17 cellular contexts compared by ENCODE assay signal in genomic region chr1:54170961-54171460, GRCh38. TPM values are rescaled to one million over a fixed set of nuclear protein-coding genes. Genes with fewer than 3 reads are reported as not detected.
"Had no signal": no experiment of that assay in that cellular context is flagged by ENCODE, and none has a peak within 500 bp of the region (broad histone marks: within the 10 kb centered on the region; RNA-seq: fewer than 3 reads in every experiment).

No MANE protein-coding gene starts in this region.

- H3K79me2 ChIP-seq: parathyroid adenoma had no signal

- H3K9ac ChIP-seq: parathyroid adenoma had no signal

- H2AFZ ChIP-seq: parathyroid adenoma had no signal

- H3K4me3 ChIP-seq: gastrocnemius medialis, sigmoid colon, thoracic aorta, upper lobe of right lung had no signal

- H3K9me3 Mint-ChIP-seq: activated naive CD4-positive, alpha-beta T cell treated with anti-CD3 and anti-CD28 coated beads for 36 hours; activated naive CD8-positive, alpha-beta T cell treated with anti-CD3 and anti-CD28 coated beads, Interleukin-2, amount 50 U/mL, for 24 hours; activated T-helper 2 cell treated with anti-CD3 and anti-CD28 coated beads, Interferon-gamma antibody, Interleukin-2, Interleukin-4, amounts not matched to agents 10 μg/mL and 5 μg/mL and 100 μg/mL, durations not matched to agents 14 hours and 24 hours and 36 hours; memory B cell; stimulated activated memory B cell treated with anti-CD40 and anti-IgM and Interleukin-4, amounts not matched to agents 10 μg/mL and 1 μg/mL and 100 μg/mL, for 72 hours; T-cell had no signal

- H3K27me3 Mint-ChIP-seq: activated naive CD8-positive, alpha-beta T cell treated with anti-CD3 and anti-CD28 coated beads, Interleukin-2, amount 50 U/mL, for 24 hours; memory B cell; stimulated activated memory B cell treated with anti-CD40 and anti-IgM and Interleukin-4, amounts not matched to agents 10 μg/mL and 1 μg/mL and 100 μg/mL, for 72 hours; T-cell had no signal

- DNase-seq: activated naive CD4-positive, alpha-beta T cell treated with anti-CD3 and anti-CD28 coated beads for 36 hours; activated naive CD8-positive, alpha-beta T cell treated with anti-CD3 and anti-CD28 coated beads, Interleukin-2, amount 50 U/mL, for 24 hours; activated T-cell treated with anti-CD3 and anti-CD28 coated beads for 4 hours; brain microvascular endothelial cell; cortex of kidney; gastrocnemius medialis; left ventricle myocardium superior; sigmoid colon; T-cell; upper lobe of right lung had no signal

- H3K27ac ChIP-seq: brain microvascular endothelial cell, gastrocnemius medialis, parathyroid adenoma, sigmoid colon, thoracic aorta, upper lobe of right lung had no signal

- H3K36me3 ChIP-seq: brain microvascular endothelial cell, gastrocnemius medialis, upper lobe of right lung had no signal

- ATAC-seq: activated naive CD8-positive, alpha-beta T cell treated with anti-CD3 and anti-CD28 coated beads, Interleukin-2, amount 50 U/mL, for 24 hours; gastrocnemius medialis; left ventricle myocardium superior; SK-N-SH treated with all-trans-retinoic acid at 6 μM for 48 hours; stimulated activated memory B cell treated with anti-CD40 and anti-IgM and Interleukin-4, amounts not matched to agents 10 μg/mL and 1 μg/mL and 100 μg/mL, for 72 hours; upper lobe of right lung had no signal

- H3K4me3 Mint-ChIP-seq: activated naive CD4-positive, alpha-beta T cell treated with anti-CD3 and anti-CD28 coated beads for 36 hours; activated naive CD8-positive, alpha-beta T cell treated with anti-CD3 and anti-CD28 coated beads, Interleukin-2, amount 50 U/mL, for 24 hours; memory B cell; stimulated activated memory B cell treated with anti-CD40 and anti-IgM and Interleukin-4, amounts not matched to agents 10 μg/mL and 1 μg/mL and 100 μg/mL, for 72 hours; T-cell had no signal

- FAIRE-seq: endometrium had no signal

- H3K4me1 Mint-ChIP-seq: memory B cell; stimulated activated memory B cell treated with anti-CD40 and anti-IgM and Interleukin-4, amounts not matched to agents 10 μg/mL and 1 μg/mL and 100 μg/mL, for 72 hours had no signal

- H3K27ac Mint-ChIP-seq: activated naive CD4-positive, alpha-beta T cell treated with anti-CD3 and anti-CD28 coated beads for 36 hours; activated naive CD8-positive, alpha-beta T cell treated with anti-CD3 and anti-CD28 coated beads, Interleukin-2, amount 50 U/mL, for 24 hours; activated T-helper 2 cell treated with anti-CD3 and anti-CD28 coated beads, Interferon-gamma antibody, Interleukin-2, Interleukin-4, amounts not matched to agents 10 μg/mL and 5 μg/mL and 100 μg/mL, durations not matched to agents 14 hours and 24 hours and 36 hours; memory B cell; stimulated activated memory B cell treated with anti-CD40 and anti-IgM and Interleukin-4, amounts not matched to agents 10 μg/mL and 1 μg/mL and 100 μg/mL, for 72 hours had no signal

- H3K9me3 ChIP-seq: gastrocnemius medialis, sigmoid colon, thoracic aorta, upper lobe of right lung had no signal

- H3K27me3 ChIP-seq: brain microvascular endothelial cell, gastrocnemius medialis, sigmoid colon, upper lobe of right lung had no signal

- H3K4me1 ChIP-seq: parathyroid adenoma, sigmoid colon, upper lobe of right lung had no signal

RNA-seq across cellular contexts. Expression of gene CDCP2, which starts 18.2 kb away (rescaled TPM):
- total RNA-seq: activated naive CD4-positive, alpha-beta T cell treated with anti-CD3 and anti-CD28 coated beads for 36 hours; activated T-helper 2 cell treated with anti-CD3 and anti-CD28 coated beads, Interferon-gamma antibody, Interleukin-2, Interleukin-4, amounts not matched to agents 10 μg/mL and 5 μg/mL and 100 μg/mL, durations not matched to agents 14 hours and 24 hours and 36 hours; gastrocnemius medialis; left ventricle myocardium superior; sigmoid colon; thoracic aorta had no signal
